ENCODE assay signal across 11 cellular contexts in genomic region chr2:161088658-161089350, GRCh38.
DNase-seq lines count a peak whose midpoint lies in the region; ATAC-seq and FAIRE-seq lines count a peak whose summit lies in the region.
"Had no signal": no experiment of that assay in that cellular context is flagged by ENCODE, and none has a peak within 500 bp of the region (broad histone marks: within the 10 kb centered on the region; RNA-seq: fewer than 3 reads in every experiment).

No MANE protein-coding gene starts in this region.

- no peak for DNase-seq in activated naive CD4-positive, alpha-beta T cell (lab: John Stamatoyannopoulos, UW)
- peak; percentile 72 for DNase-seq in stimulated activated naive B cell treated with anti-CD40 and anti-IgM and Interleukin-4, amounts not matched to agents 10 μg/mL and 1 μg/mL and 100 μg/mL, for 72 hours
- DNase-seq in urothelium cell line (ENCODE audit: low spot score) (no peak), SKM-1 (lab: John Stamatoyannopoulos, UW; ENCODE audit: unreplicated experiment) (no peak), NCI-H1436 (lab: John Stamatoyannopoulos, UW) (no peak)

- H3K9me3 Mint-ChIP-seq in activated naive CD4-positive, alpha-beta T cell treated with anti-CD3 and anti-CD28 coated beads, Interleukin-2, amount 50 U/mL, for 24 hours, result no peaks in the 10 kb centered on the region
- H3K9me3 Mint-ChIP-seq in stimulated activated naive B cell treated with anti-CD40 and anti-IgM and Interleukin-4, amounts not matched to agents 10 μg/mL and 1 μg/mL and 100 μg/mL, for 72 hours, result no peaks in the 10 kb centered on the region

- no peaks in the 10 kb centered on the region for H3K27me3 Mint-ChIP-seq in activated naive CD4-positive, alpha-beta T cell treated with anti-CD3 and anti-CD28 coated beads, Interleukin-2, amount 50 U/mL, for 24 hours
- H3K27me3 Mint-ChIP-seq in stimulated activated naive B cell treated with anti-CD40 and anti-IgM and Interleukin-4, amounts not matched to agents 10 μg/mL and 1 μg/mL and 100 μg/mL, for 72 hours, result no peaks in the 10 kb centered on the region

- H3K27ac Mint-ChIP-seq in activated naive CD4-positive, alpha-beta T cell treated with anti-CD3 and anti-CD28 coated beads, Interleukin-2, amount 50 U/mL, for 24 hours, result peak overlapping the region; percentile 8
- peak overlapping the region; percentile 49 for H3K27ac Mint-ChIP-seq in stimulated activated naive B cell treated with anti-CD40 and anti-IgM and Interleukin-4, amounts not matched to agents 10 μg/mL and 1 μg/mL and 100 μg/mL, for 72 hours

- H3K4me1 Mint-ChIP-seq in activated naive CD4-positive, alpha-beta T cell treated with anti-CD3 and anti-CD28 coated beads, Interleukin-2, amount 50 U/mL, for 24 hours, result peaks cover 31% of the 10 kb centered on the region
- H3K4me1 Mint-ChIP-seq in stimulated activated naive B cell treated with anti-CD40 and anti-IgM and Interleukin-4, amounts not matched to agents 10 μg/mL and 1 μg/mL and 100 μg/mL, for 72 hours, result peaks cover 23 to 36% of the 10 kb centered on the region in 2 donors

- no peak for FAIRE-seq in urothelium cell line (lab: Jason Lieb, UNC)
- FAIRE-seq: A549, HTR-8/SVneo had no signal

- H3K36me3 Mint-ChIP-seq in activated naive CD4-positive, alpha-beta T cell treated with anti-CD3 and anti-CD28 coated beads, Interleukin-2, amount 50 U/mL, for 24 hours, result no peaks in the 10 kb centered on the region
- no peaks in the 10 kb centered on the region for H3K36me3 Mint-ChIP-seq in stimulated activated naive B cell treated with anti-CD40 and anti-IgM and Interleukin-4, amounts not matched to agents 10 μg/mL and 1 μg/mL and 100 μg/mL, for 72 hours

- ATAC-seq in HG02571 (IDR thresholded peaks at IDR 0.05; ENCODE audit: unreplicated experiment) (peak; percentile 76), HG03432 (IDR thresholded peaks at IDR 0.05; ENCODE audit: unreplicated experiment) (peak; percentile 92)
- ATAC-seq in stimulated activated naive B cell treated with anti-CD40 and anti-IgM and Interleukin-4, amounts not matched to agents 10 μg/mL and 1 μg/mL and 100 μg/mL, for 72 hours (replicated peaks), result peak; percentile 95
- ATAC-seq: A549, gastroesophageal sphincter had no signal

- H3K4me3 Mint-ChIP-seq in activated naive CD4-positive, alpha-beta T cell treated with anti-CD3 and anti-CD28 coated beads, Interleukin-2, amount 50 U/mL, for 24 hours, result no peak overlapping the region
- peak overlapping the region; percentile 15 to 33 for H3K4me3 Mint-ChIP-seq in stimulated activated naive B cell treated with anti-CD40 and anti-IgM and Interleukin-4, amounts not matched to agents 10 μg/mL and 1 μg/mL and 100 μg/mL, for 72 hours
